17 cellular contexts compared by ENCODE assay signal in the genomic region with DNA sequence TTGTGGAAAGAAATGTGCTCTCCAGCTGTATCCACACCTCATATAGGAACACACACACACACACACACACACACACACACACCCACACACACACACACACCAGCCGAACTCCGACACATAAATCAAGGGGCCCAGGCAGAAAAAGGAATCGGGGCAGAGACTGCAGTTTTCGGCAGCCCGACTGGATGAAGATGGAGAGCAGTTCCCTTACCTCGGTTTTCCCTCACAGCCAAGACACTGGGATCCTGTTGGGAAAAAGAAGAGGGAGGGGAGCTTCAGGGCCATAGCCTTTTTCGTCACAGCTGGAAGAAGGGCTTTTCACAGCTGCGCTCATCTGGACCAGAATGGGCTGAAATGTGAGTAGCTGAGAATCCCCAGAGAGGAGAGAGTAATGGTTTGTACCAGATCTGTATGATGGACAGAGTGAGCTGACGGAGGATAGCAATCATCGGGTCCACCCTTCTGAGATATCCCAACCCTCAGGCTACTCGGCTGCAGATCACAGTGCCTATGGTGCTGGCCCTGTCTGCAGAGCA. TPM values are rescaled to one million over a fixed set of nuclear protein-coding genes. Genes with fewer than 3 reads are reported as not detected.
DNase-seq lines count a peak whose midpoint lies in the region; ATAC-seq and TF ChIP-seq lines count a peak whose summit lies in the region.
"Had no signal": no experiment of that assay in that cellular context is flagged by ENCODE, and none has a peak within 500 bp of the region (broad histone marks: within the 10 kb centered on the region; RNA-seq: fewer than 3 reads in every experiment).

No MANE protein-coding gene starts in this region.

- no peak overlapping the region for H2AFZ ChIP-seq in hepatocyte

- H3K4me3 ChIP-seq in choroid plexus epithelial cell (ENCODE audit: low read depth, low read length): no peak overlapping the region
- H3K4me3 ChIP-seq in hepatocyte: no peak overlapping the region
- no peak overlapping the region for H3K4me3 ChIP-seq in skeletal muscle cell (ENCODE audit: low read depth, low read length)
- H3K4me3 ChIP-seq: left lung had no signal

- H3K79me2 ChIP-seq in hepatocyte: no peaks in the 10 kb centered on the region

- ATAC-seq in GM21723 (IDR thresholded peaks at IDR 0.05; ENCODE audit: unreplicated experiment) (no peak), HG02763 (IDR thresholded peaks at IDR 0.05; ENCODE audit: unreplicated experiment) (no peak)
- ATAC-seq: effector memory CD8-positive, alpha-beta T cell; left lung had no signal

- H3K4me2 ChIP-seq in hepatocyte: peak overlapping the region; percentile 37

- DNase-seq in GM03348 (ENCODE audit: low spot score): peak; percentile 38
- DNase-seq in choroid plexus epithelial cell (ENCODE audit: low read depth): peak; percentile 52
- no peak for DNase-seq in hepatocyte (ENCODE audit: low spot score)
- peak; percentile 80 for DNase-seq in skeletal muscle cell (ENCODE audit: low read depth)
- DNase-seq in SKM-1 (lab: John Stamatoyannopoulos, UW; ENCODE audit: unreplicated experiment): no peak
- no peak for DNase-seq in NCI-H526 treated with DMSO at 0.1 percent for 48 hours (lab: John Stamatoyannopoulos, UW)
- DNase-seq: activated CD4-positive, alpha-beta T cell treated with anti-CD3 and anti-CD28 coated beads, Interleukin-2, amount 50 U/mL, for 1 hour; DMS79 treated with DMSO at 0.1 percent for 48 hours; effector memory CD8-positive, alpha-beta T cell; Karpas-422; left lung; NCI-H146; NCI-H526; stimulated activated CD4-positive, alpha-beta T cell treated with anti-CD3 and anti-CD28 coated beads, Interleukin-12 subunit alpha, Interleukin-12 subunit beta, amount 100 ng/mL, for 4 hours; trophoblast cell had no signal

- WGBS in hepatocyte (ENCODE audit: low lambda C conversion rate, missing lambda C conversion rate): 59% methylated on average over 11 of the region's 11 CpGs

- H3K4me1 ChIP-seq in hepatocyte (ENCODE audit: insufficient read depth): peaks cover under 1% of the 10 kb centered on the region

- no peaks in the 10 kb centered on the region for H3K9me3 ChIP-seq in hepatocyte (ENCODE audit: low read depth)
- H3K9me3 ChIP-seq: left lung had no signal

- TF ChIP-seq CTCF in choroid plexus epithelial cell (conservative IDR thresholded peaks at IDR 0.05; ENCODE audit: low read depth, low read length) (no peak), hepatocyte (IDR thresholded peaks at IDR 0.05; ENCODE audit: poor library complexity) (no peak)

- no peaks in the 10 kb centered on the region for H3K9me2 ChIP-seq in hepatocyte (replicated peaks; ENCODE audit: insufficient read depth)

- H4K20me1 ChIP-seq in hepatocyte (ENCODE audit: insufficient read depth, poor library complexity, severe bottlenecking): no peaks in the 10 kb centered on the region

- H3K27me3 ChIP-seq in hepatocyte: no peaks in the 10 kb centered on the region
- H3K27me3 ChIP-seq: left lung had no signal

- peak overlapping the region; percentile 62 for H3K27ac ChIP-seq in hepatocyte

- no peaks in the 10 kb centered on the region for H3K36me3 ChIP-seq in hepatocyte (replicated peaks; ENCODE audit: insufficient read depth, low read depth)

RNA-seq across cellular contexts. Expression of gene PIK3C2B, which starts 37.7 kb away (rescaled TPM):
- 19.7 and 26.0 TPM in 2 replicates for total RNA-seq in hepatocyte
- polyA plus RNA-seq in hepatocyte: 15.5 and 18.8 TPM in 2 replicates

RNA-seq across cellular contexts. Expression of gene PPP1R15B, which starts 45.3 kb away (rescaled TPM):
- 66.9 and 77.0 TPM in 2 replicates for total RNA-seq in hepatocyte
- 31.2 and 34.0 TPM in 2 replicates for polyA plus RNA-seq in hepatocyte

RNA-seq across cellular contexts. Expression of gene MDM4, which starts 59.3 kb away (rescaled TPM):
- total RNA-seq in hepatocyte: 42.3 and 47.8 TPM in 2 replicates
- 15.4 and 22.5 TPM in 2 replicates for polyA plus RNA-seq in hepatocyte

Comparison
In these comparisons a context has a peak if more than half of its experiments do, and no peak if none do; other contexts are left out.
1. DNase-seq: peak in GM03348 (single experiment), choroid plexus epithelial cell (single experiment) and skeletal muscle cell (single experiment); none in hepatocyte (single experiment), SKM-1 (single experiment) and NCI-H526 treated with DMSO at 0.1 percent for 48 hours (single experiment).